15 cellular contexts compared by ENCODE assay signal in genomic region chr7:34758111-34758601, GRCh38.
DNase-seq lines count a peak whose midpoint lies in the region; ATAC-seq lines count a peak whose summit lies in the region.
"Had no signal": no experiment of that assay in that cellular context is flagged by ENCODE, and none has a peak within 500 bp of the region (broad histone marks: within the 10 kb centered on the region; RNA-seq: fewer than 3 reads in every experiment).

No MANE protein-coding gene starts in this region.

- intact Hi-C loops in posterior cingulate gyrus (cut with DNase I), result loop anchor here (10.0 kb wide), 1 partner anchor 277 kb away; the partner anchor contains the start of gene DPY19L1

- ATAC-seq in GM18517 (IDR thresholded peaks at IDR 0.05; ENCODE audit: unreplicated experiment) (peak; percentile 60), GM21447 (IDR thresholded peaks at IDR 0.05; ENCODE audit: unreplicated experiment) (peak; percentile 45), HG03342 (IDR thresholded peaks at IDR 0.05; ENCODE audit: unreplicated experiment) (peak; percentile 42)
- ATAC-seq: PC-3 had no signal

- DNase-seq in glomerular visceral epithelial cell (ENCODE audit: extremely low spot score) (peak; percentile 26), posterior cingulate gyrus (no peak), AG20443 (ENCODE audit: low spot score) (no peak), NCI-H345 treated with DMSO at 0.1 percent for 48 hours (lab: John Stamatoyannopoulos, UW; ENCODE audit: unreplicated experiment) (no peak)
- DNase-seq in central memory CD4-positive, alpha-beta T cell, result no peak
- DNase-seq: activated CD4-positive, alpha-beta T cell treated with anti-CD3 and anti-CD28 coated beads for 4 hours; activated T-cell treated with anti-CD3 and anti-CD28 coated beads, Interleukin-2, amount 50 U/mL, for 48 hours; aorta; NCI-H2107; PC-3; stimulated activated CD4-positive, alpha-beta T cell treated with anti-CD3 and anti-CD28 coated beads, Interleukin-4, amount 100 ng/mL, for 1 hour; stimulated activated naive CD4-positive, alpha-beta T cell had no signal
